ENCODE assay signal across 9 cellular contexts in the genomic region with DNA sequence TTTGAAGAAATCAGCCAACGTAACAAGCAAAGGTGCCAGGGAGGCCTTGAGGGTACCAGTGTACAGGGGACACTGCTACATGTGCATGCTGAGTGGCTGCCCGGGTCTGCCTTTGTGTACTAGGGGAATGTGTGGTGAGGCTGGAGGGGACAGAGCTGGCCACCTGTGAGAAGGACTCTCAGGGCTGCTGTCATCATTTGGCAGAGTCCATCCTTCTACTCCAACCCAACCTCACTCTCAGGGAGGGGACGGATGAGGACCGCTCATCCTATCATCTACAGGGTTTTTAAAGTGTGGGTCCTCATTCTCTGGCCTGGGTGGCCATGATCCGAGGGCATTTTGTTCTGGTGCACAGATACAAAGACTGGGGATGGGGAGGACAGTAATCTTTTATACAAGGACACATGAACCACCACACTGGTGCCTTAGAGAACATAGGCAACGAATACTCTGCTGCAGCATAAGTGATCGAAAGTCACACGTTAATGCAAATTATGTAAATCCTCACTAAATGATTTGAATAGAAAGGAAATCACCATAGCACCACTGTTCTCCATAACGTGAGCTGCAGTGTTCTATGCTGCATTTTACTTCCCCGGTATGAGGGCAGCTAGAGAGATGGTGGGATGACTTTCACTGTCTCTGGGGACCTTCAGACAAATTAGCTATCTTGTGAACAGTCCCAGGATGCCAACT.
A peak's percentile ranks its signal among the peaks of the same experiment; 100 is the strongest.
DNase-seq lines count a peak whose midpoint lies in the region; ATAC-seq and TF ChIP-seq lines count a peak whose summit lies in the region.
"Had no signal": no experiment of that assay in that cellular context is flagged by ENCODE, and none has a peak within 500 bp of the region (broad histone marks: within the 10 kb centered on the region; RNA-seq: fewer than 3 reads in every experiment).

No MANE protein-coding gene starts in this region.

- TF ChIP-seq CTCF in stomach (IDR thresholded peaks at IDR 0.05), result no peak

- DNase-seq in germinal center (ENCODE audit: low spot score), result peak; percentile 69
- DNase-seq in COLO668 (lab: John Stamatoyannopoulos, UW; ENCODE audit: unreplicated experiment), result no peak
- DNase-seq in GF-D8 (lab: John Stamatoyannopoulos, UW), result no peak
- no peak for DNase-seq in retina
- no peak for DNase-seq in stomach

- TF ChIP-seq EP300 in stomach (IDR thresholded peaks at IDR 0.05), result no peak

- intact Hi-C loops in stomach (cut with DNase I; ENCODE audit: low total_unique reads), result no loop called here

- H3K9me3 ChIP-seq in stomach, result no peaks in the 10 kb centered on the region
- H3K9me3 ChIP-seq: neutrophil had no signal

- H3K27ac ChIP-seq in stomach, result peak overlapping the region in 2 of 5 donors; percentile 56 to 61
- H3K27ac ChIP-seq: neutrophil had no signal

- no peaks in the 10 kb centered on the region for H3K27me3 ChIP-seq in stomach
- H3K27me3 ChIP-seq: neutrophil had no signal

- peaks cover 11 to 31% (median 20%) of the 10 kb centered on the region in 4 donors for H3K4me1 ChIP-seq in stomach

- H3K36me3 ChIP-seq in stomach, result no peaks in the 10 kb centered on the region
- H3K36me3 ChIP-seq: neutrophil had no signal

- no peak overlapping the region for H3K4me3 ChIP-seq in stomach

- TF ChIP-seq POLR2A in GM18505 (IDR thresholded peaks at IDR 0.05; ENCODE audit: borderline replicate concordance, extremely low read depth, insufficient read depth, insufficient read length) (peak; percentile 73), stomach (IDR thresholded peaks at IDR 0.05) (no peak)

- peak; percentile 42 for ATAC-seq in GM18505 (IDR thresholded peaks at IDR 0.05; ENCODE audit: unreplicated experiment)
- peak; percentile 63 for ATAC-seq in GM21423 (IDR thresholded peaks at IDR 0.05; ENCODE audit: unreplicated experiment)
- ATAC-seq in HG03442 (IDR thresholded peaks at IDR 0.05; ENCODE audit: unreplicated experiment), result peak; percentile 54

- 88 to 93% (median 92%) methylated on average over 10 of the region's 10 CpGs for WGBS in stomach, 5 donors
